ENCODE assay signal across 20 cellular contexts in the genomic region with DNA sequence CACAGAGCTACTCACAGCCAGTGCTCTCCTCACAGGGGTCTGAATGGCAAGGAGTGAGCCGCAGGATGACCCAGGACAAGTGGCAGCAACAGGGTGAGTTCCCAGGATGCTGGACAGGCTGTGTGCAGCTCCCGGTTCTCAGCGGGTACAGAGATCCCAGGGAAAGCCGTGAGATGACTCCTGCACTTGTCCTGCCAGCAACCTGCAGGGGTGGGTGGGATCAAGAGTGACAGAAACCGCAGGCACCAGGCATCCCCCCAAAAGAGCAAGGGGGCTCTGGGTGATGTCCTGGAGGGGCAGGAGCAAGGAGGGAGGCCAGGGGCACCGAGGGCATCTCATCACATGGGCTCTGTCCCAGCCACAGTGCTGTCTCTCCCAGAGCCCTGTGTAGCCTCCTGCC. TPM values are rescaled to one million over a fixed set of nuclear protein-coding genes. Genes with fewer than 3 reads are reported as not detected.
A peak's percentile ranks its signal among the peaks of the same experiment; 100 is the strongest.
DNase-seq lines count a peak whose midpoint lies in the region; ATAC-seq and TF ChIP-seq lines count a peak whose summit lies in the region.
"Had no signal": no experiment of that assay in that cellular context is flagged by ENCODE, and none has a peak within 500 bp of the region (broad histone marks: within the 10 kb centered on the region; RNA-seq: fewer than 3 reads in every experiment).

No MANE protein-coding gene starts in this region.

- no peaks in the 10 kb centered on the region for H4K20me1 ChIP-seq in smooth muscle cell (ENCODE audit: low read depth)

- ATAC-seq in left cardiac atrium, result no peak
- no peak for ATAC-seq in left lobe of liver
- no peak for ATAC-seq in upper lobe of right lung

- no peaks in the 10 kb centered on the region for H3K9me3 ChIP-seq in left ventricle myocardium inferior (replicated peaks)
- H3K9me3 ChIP-seq in upper lobe of right lung, result no peaks in the 10 kb centered on the region
- H3K9me3 ChIP-seq in smooth muscle cell (replicated peaks; ENCODE audit: low read depth), result no peaks in the 10 kb centered on the region

- no peaks in the 10 kb centered on the region for H3K36me3 ChIP-seq in left ventricle myocardium inferior
- no peaks in the 10 kb centered on the region for H3K36me3 ChIP-seq in upper lobe of right lung
- H3K36me3 ChIP-seq in smooth muscle cell (ENCODE audit: low read depth), result no peaks in the 10 kb centered on the region

- WGBS in smooth muscle cell (ENCODE audit: low lambda C conversion rate), result 80% methylated on average over 4 of the region's 6 CpGs

- no peaks in the 10 kb centered on the region for H3F3A ChIP-seq in smooth muscle cell (ENCODE audit: low read depth)

- no peak overlapping the region for H3K4me3 ChIP-seq in left ventricle myocardium inferior
- H3K4me3 ChIP-seq in upper lobe of right lung, result no peak overlapping the region
- H3K4me3 ChIP-seq in smooth muscle cell, result no peak overlapping the region

- H3K9ac ChIP-seq in smooth muscle cell (ENCODE audit: low read depth), result no peak overlapping the region

- intact Hi-C loops in left cardiac atrium (cut with DNase I), result no loop called here
- intact Hi-C loops in left ventricle myocardium inferior (cut with micrococcal nuclease), result no loop called here
- intact Hi-C loops in upper lobe of right lung (cut with DNase I), result no loop called here

- peak; percentile 19 for DNase-seq in activated CD4-positive, CD25-positive, alpha-beta regulatory T cell treated with anti-CD3 and anti-CD28 coated beads, Interleukin-2, amount 50 U/mL, for 72 hours
- DNase-seq in activated CD4-positive, CD25-positive, alpha-beta regulatory T cell (lab: John Stamatoyannopoulos, UW), result no peak
- peak; percentile 2 for DNase-seq in left cardiac atrium
- DNase-seq in left ventricle myocardium inferior, result no peak
- peak; percentile 47 for DNase-seq in left lobe of liver (ENCODE audit: low spot score)
- peak; percentile 55 for DNase-seq in upper lobe of right lung
- DNase-seq in smooth muscle cell (lab: John Stamatoyannopoulos, UW; ENCODE audit: unreplicated experiment), result no peak
- no peak for DNase-seq in COLO829 (ENCODE audit: low spot score)
- DNase-seq: EL, GF-D8, IMR-90, NCI-H1105 treated with DMSO at 0.1 percent for 48 hours, NCI-H2029 treated with DMSO at 0.1 percent for 48 hours, NCI-H2171, NCI-H446, NCI-H526, OCI-M1, SHP77 had no signal

- H2AFZ ChIP-seq in smooth muscle cell (ENCODE audit: low read depth), result no peak overlapping the region

- H3K4me2 ChIP-seq in smooth muscle cell, result no peak overlapping the region

- TF ChIP-seq CTCF in left ventricle myocardium inferior (IDR thresholded peaks at IDR 0.05; ENCODE audit: borderline replicate concordance), result no peak
- TF ChIP-seq CTCF in upper lobe of right lung (IDR thresholded peaks at IDR 0.05), result no peak
- no peak for TF ChIP-seq CTCF in smooth muscle cell (IDR thresholded peaks at IDR 0.05; ENCODE audit: borderline replicate concordance, insufficient read depth, poor library complexity, severe bottlenecking)

- H3K27ac ChIP-seq in left ventricle myocardium inferior (replicated peaks), result no peak overlapping the region
- no peak overlapping the region for H3K27ac ChIP-seq in upper lobe of right lung
- H3K27ac ChIP-seq in smooth muscle cell (ENCODE audit: low read depth), result no peak overlapping the region
- H3K27ac ChIP-seq: 22Rv1, C4-2B had no signal

- peaks cover 42% of the 10 kb centered on the region for H3K27me3 ChIP-seq in left ventricle myocardium inferior (ENCODE audit: low read depth)
- no peaks in the 10 kb centered on the region for H3K27me3 ChIP-seq in upper lobe of right lung
- peaks cover 5% of the 10 kb centered on the region for H3K27me3 ChIP-seq in smooth muscle cell (ENCODE audit: low read depth)

- H3K79me2 ChIP-seq in smooth muscle cell (ENCODE audit: low read depth), result no peaks in the 10 kb centered on the region

- H3K4me1 ChIP-seq in left ventricle myocardium inferior (no peaks in the 10 kb centered on the region), upper lobe of right lung (no peaks in the 10 kb centered on the region), smooth muscle cell (ENCODE audit: low read depth) (no peaks in the 10 kb centered on the region)

RNA-seq across cellular contexts. Expression of a gene that starts 15.9 kb away (rescaled TPM):
- total RNA-seq in left cardiac atrium (1 to 10 TPM; 2.3 to 5.6 TPM), left ventricle myocardium inferior (13.3 TPM), left lobe of liver (35.6 TPM), upper lobe of right lung (60.9 TPM), smooth muscle cell (0.18 and 0.45 TPM in 2 replicates)
- polyA plus RNA-seq in smooth muscle cell, result 0.44 TPM in 1 of 2 replicates, not detected in the other
- total RNA-seq: IMR-90 had no signal

RNA-seq across cellular contexts. Expression of a gene that starts 45.9 kb away (rescaled TPM):
- 1 to 10 TPM; 4.2 to 7.5 TPM for total RNA-seq in left cardiac atrium
- total RNA-seq in left ventricle myocardium inferior, result 13.9 TPM
- total RNA-seq in left lobe of liver, result 4.2 TPM
- 3.1 TPM for total RNA-seq in upper lobe of right lung
- 3.1 and 4.0 TPM in 2 replicates for total RNA-seq in smooth muscle cell
- 3.5 and 4.9 TPM in 2 replicates for polyA plus RNA-seq in smooth muscle cell

Comparison
In these comparisons a context has a peak if more than half of its experiments do, and no peak if none do; other contexts are left out.
1. DNase-seq: peak in activated CD4-positive, CD25-positive, alpha-beta regulatory T cell treated with anti-CD3 and anti-CD28 coated beads, Interleukin-2, amount 50 U/mL, for 72 hours (single experiment), left cardiac atrium (single experiment), left lobe of liver (single experiment) and upper lobe of right lung (single experiment); none in activated CD4-positive, CD25-positive, alpha-beta regulatory T cell (0 of 4), left ventricle myocardium inferior (single experiment), smooth muscle cell (single experiment) and COLO829 (single experiment).